ENCODE assay signal across 14 cellular contexts in the genomic region with DNA sequence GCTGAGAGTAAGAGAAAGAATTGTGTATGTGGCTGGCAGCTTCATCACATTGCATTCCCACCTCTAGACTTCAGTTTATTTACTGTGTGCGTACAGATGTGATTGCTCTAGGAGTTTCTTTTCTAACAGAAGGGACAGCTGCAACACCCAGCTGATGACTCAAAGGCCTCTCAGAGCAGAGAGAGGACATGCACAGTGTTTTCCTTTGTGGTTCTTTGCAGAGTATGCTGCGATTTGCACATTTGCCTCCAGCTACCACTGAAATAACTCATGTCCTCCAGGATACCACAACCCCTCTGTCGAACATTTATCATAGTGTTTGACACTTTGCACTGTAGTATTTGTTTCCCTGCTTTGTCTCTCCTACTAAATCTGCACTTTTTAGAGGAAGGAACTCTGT.
DNase-seq lines count a peak whose midpoint lies in the region; ATAC-seq and TF ChIP-seq lines count a peak whose summit lies in the region.
"Had no signal": no experiment of that assay in that cellular context is flagged by ENCODE, and none has a peak within 500 bp of the region (broad histone marks: within the 10 kb centered on the region; RNA-seq: fewer than 3 reads in every experiment).

No MANE protein-coding gene starts in this region.

- H3K9ac ChIP-seq in endodermal cell (ENCODE audit: extremely low read depth, low read length, poor library complexity, severe bottlenecking) = no peak overlapping the region
- H3K9ac ChIP-seq in neuronal stem cell (ENCODE audit: low read depth, low read length, poor library complexity) = no peak overlapping the region

- H2BK12ac ChIP-seq in neuronal stem cell (ENCODE audit: low read length) = no peak overlapping the region

- DNase-seq in ELF-1 (ENCODE audit: low read depth, low spot score) (peak; percentile 15), NCI-H510A treated with DMSO at 0.1 percent for 48 hours (lab: John Stamatoyannopoulos, UW) (peak; percentile 45), endodermal cell (no peak), neuronal stem cell (ENCODE audit: low spot score) (no peak), DMS153 (lab: John Stamatoyannopoulos, UW) (no peak)
- DNase-seq in activated CD4-positive, alpha-beta T cell treated with anti-CD3 and anti-CD28 coated beads, Interleukin-2, amount 50 U/mL, for 48 hours = no peak
- no peak for DNase-seq in stimulated activated naive CD8-positive, alpha-beta T cell treated with anti-CD3 and anti-CD28 coated beads, Interleukin-15, Interleukin-2, amounts not matched to agents 100 U/mL and 50 U/mL, for 24 hours
- DNase-seq: activated CD4-positive, alpha-beta memory T cell treated with anti-CD3 and anti-CD28 coated beads for 36 hours; dorsolateral prefrontal cortex; heart right ventricle; upper lobe of right lung had no signal

- H3K36me3 Mint-ChIP-seq in endodermal cell (ENCODE audit: low read depth) = no peaks in the 10 kb centered on the region
- H3K36me3 Mint-ChIP-seq: activated CD4-positive, alpha-beta memory T cell treated with anti-CD3 and anti-CD28 coated beads for 36 hours; activated naive CD4-positive, alpha-beta T cell treated with anti-CD3 and anti-CD28 coated beads, Interleukin-2, amount 50 U/mL, for 72 hours had no signal

- no peak overlapping the region for H3K4me3 Mint-ChIP-seq in endodermal cell
- H3K4me3 Mint-ChIP-seq: activated CD4-positive, alpha-beta memory T cell treated with anti-CD3 and anti-CD28 coated beads for 36 hours had no signal

- H2AFZ ChIP-seq in neuronal stem cell (ENCODE audit: low read length) = peak overlapping the region; percentile 66

- H3K27me3 ChIP-seq in endodermal cell (ENCODE audit: control insufficient read depth, insufficient read depth, low read length, poor library complexity, severe bottlenecking) (no peaks in the 10 kb centered on the region), neuronal stem cell (ENCODE audit: control insufficient read depth in 3 of 3, insufficient read depth in 3 of 3, low read depth in 1 of 3, low read length in 3 of 3) (no peaks in the 10 kb centered on the region)
- H3K27me3 ChIP-seq: right atrium auricular region had no signal

- no peak overlapping the region for H2BK120ac ChIP-seq in neuronal stem cell (ENCODE audit: low read depth, low read length)

- no peak for ATAC-seq in stimulated activated naive CD8-positive, alpha-beta T cell treated with anti-CD3 and anti-CD28 coated beads, Interleukin-15, Interleukin-2, amounts not matched to agents 100 U/mL and 50 U/mL, for 24 hours
- no peak for ATAC-seq in HG03460 (IDR thresholded peaks at IDR 0.05; ENCODE audit: unreplicated experiment)
- ATAC-seq: activated naive CD4-positive, alpha-beta T cell treated with anti-CD3 and anti-CD28 coated beads, Interleukin-2, amount 50 U/mL, for 72 hours; heart right ventricle; upper lobe of right lung had no signal

- no peaks in the 10 kb centered on the region for H3K9me3 Mint-ChIP-seq in endodermal cell
- H3K9me3 Mint-ChIP-seq: activated CD4-positive, alpha-beta memory T cell treated with anti-CD3 and anti-CD28 coated beads for 36 hours had no signal

- no peak overlapping the region for H3K27ac Mint-ChIP-seq in endodermal cell
- H3K27ac Mint-ChIP-seq: activated CD4-positive, alpha-beta memory T cell treated with anti-CD3 and anti-CD28 coated beads for 36 hours; activated naive CD4-positive, alpha-beta T cell treated with anti-CD3 and anti-CD28 coated beads, Interleukin-2, amount 50 U/mL, for 72 hours had no signal

- no peak overlapping the region for H4K8ac ChIP-seq in neuronal stem cell (ENCODE audit: low read depth, low read length)

- no peak overlapping the region for H3K4me3 ChIP-seq in endodermal cell (ENCODE audit: low read length)
- H3K4me3 ChIP-seq in neuronal stem cell (ENCODE audit: low read length in 2 of 2) = no peak overlapping the region
- H3K4me3 ChIP-seq: dorsolateral prefrontal cortex, heart right ventricle, right atrium auricular region, upper lobe of right lung had no signal

- H3K23ac ChIP-seq in neuronal stem cell (ENCODE audit: low read depth, low read length, poor library complexity) = no peak overlapping the region

- H3K4me1 ChIP-seq in endodermal cell (ENCODE audit: control insufficient read depth, insufficient read depth, low read length) (no peaks in the 10 kb centered on the region), neuronal stem cell (ENCODE audit: control insufficient read depth in 2 of 2, insufficient read depth in 1 of 2, low read depth in 1 of 2, low read length in 2 of 2) (peaks cover 4% of the 10 kb centered on the region in 2 donors)
- H3K4me1 ChIP-seq: heart right ventricle, right atrium auricular region, upper lobe of right lung had no signal

- H2BK15ac ChIP-seq in neuronal stem cell (ENCODE audit: low read length) = no peak overlapping the region

- H3K27ac ChIP-seq in endodermal cell (ENCODE audit: low read depth, low read length) (peak overlapping the region; percentile 27), neuronal stem cell (replicated peaks; ENCODE audit: low read length) (no peak overlapping the region)
- H3K27ac ChIP-seq: dorsolateral prefrontal cortex, heart right ventricle, right atrium auricular region, upper lobe of right lung had no signal

- H3K27me3 Mint-ChIP-seq in endodermal cell (ENCODE audit: insufficient read depth) = no peaks in the 10 kb centered on the region

- H3K18ac ChIP-seq in neuronal stem cell (ENCODE audit: low read length) = no peak overlapping the region

- no peaks in the 10 kb centered on the region for H3K79me1 ChIP-seq in neuronal stem cell (ENCODE audit: low read depth, low read length)

- H3K36me3 ChIP-seq in endodermal cell (ENCODE audit: control insufficient read depth, insufficient read depth, low read length) (no peaks in the 10 kb centered on the region), neuronal stem cell (replicated peaks in 1 of 2; ENCODE audit: control insufficient read depth in 2 of 2, insufficient read depth in 2 of 2, low read length in 2 of 2) (no peaks in the 10 kb centered on the region)
- H3K36me3 ChIP-seq: heart right ventricle, right atrium auricular region, upper lobe of right lung had no signal

- H2BK5ac ChIP-seq in neuronal stem cell (ENCODE audit: low read length) = no peak overlapping the region

- peaks cover 11% of the 10 kb centered on the region for H3K4me1 Mint-ChIP-seq in endodermal cell

- no peak overlapping the region for H3K4ac ChIP-seq in neuronal stem cell (ENCODE audit: low read length)

- no peaks in the 10 kb centered on the region for H3K9me3 ChIP-seq in endodermal cell (ENCODE audit: control insufficient read depth, low read length)
- no peaks in the 10 kb centered on the region for H3K9me3 ChIP-seq in neuronal stem cell (replicated peaks in 1 of 2; ENCODE audit: control insufficient read depth in 2 of 2, insufficient read depth in 1 of 2, low read depth in 1 of 2, low read length in 2 of 2)
- H3K9me3 ChIP-seq: heart right ventricle, right atrium auricular region, upper lobe of right lung had no signal

- no peak overlapping the region for H2AK5ac ChIP-seq in neuronal stem cell (ENCODE audit: low read depth, low read length)

- WGBS in endodermal cell (ENCODE audit: insufficient coverage in 1 of 2, insufficient read length in 1 of 2), 2 experiments = 78 to 88% methylated on average over 2 to 3 of the region's 3 CpGs
- no CpG with 5 or more reads among the region's 3 CpGs for WGBS in neuronal stem cell (ENCODE audit: extremely low coverage in 2 of 2, insufficient read length in 2 of 2, insufficient replicate concordance in 1 of 2), 2 donors

- H3K14ac ChIP-seq in neuronal stem cell (ENCODE audit: low read length) = no peak overlapping the region

- no peak overlapping the region for H4K91ac ChIP-seq in neuronal stem cell (ENCODE audit: low read depth, low read length, poor library complexity)

- H3K4me2 ChIP-seq in neuronal stem cell (ENCODE audit: insufficient read depth, low read length, poor library complexity, severe bottlenecking) = no peak overlapping the region

- TF ChIP-seq CTCF in endodermal cell (conservative IDR thresholded peaks at IDR 0.05) = no peak

Comparison
In these comparisons a context has a peak if more than half of its experiments do, and no peak if none do; other contexts are left out.
1. DNase-seq: peak in ELF-1 (single experiment) and NCI-H510A treated with DMSO at 0.1 percent for 48 hours (single experiment); none in endodermal cell (single experiment), neuronal stem cell (single experiment), activated CD4-positive, alpha-beta T cell treated with anti-CD3 and anti-CD28 coated beads, Interleukin-2, amount 50 U/mL, for 48 hours (0 of 2), stimulated activated naive CD8-positive, alpha-beta T cell treated with anti-CD3 and anti-CD28 coated beads, Interleukin-15, Interleukin-2, amounts not matched to agents 100 U/mL and 50 U/mL, for 24 hours (single experiment) and DMS153 (single experiment).